ENCODE assay signal across 9 cellular contexts in the genomic region with DNA sequence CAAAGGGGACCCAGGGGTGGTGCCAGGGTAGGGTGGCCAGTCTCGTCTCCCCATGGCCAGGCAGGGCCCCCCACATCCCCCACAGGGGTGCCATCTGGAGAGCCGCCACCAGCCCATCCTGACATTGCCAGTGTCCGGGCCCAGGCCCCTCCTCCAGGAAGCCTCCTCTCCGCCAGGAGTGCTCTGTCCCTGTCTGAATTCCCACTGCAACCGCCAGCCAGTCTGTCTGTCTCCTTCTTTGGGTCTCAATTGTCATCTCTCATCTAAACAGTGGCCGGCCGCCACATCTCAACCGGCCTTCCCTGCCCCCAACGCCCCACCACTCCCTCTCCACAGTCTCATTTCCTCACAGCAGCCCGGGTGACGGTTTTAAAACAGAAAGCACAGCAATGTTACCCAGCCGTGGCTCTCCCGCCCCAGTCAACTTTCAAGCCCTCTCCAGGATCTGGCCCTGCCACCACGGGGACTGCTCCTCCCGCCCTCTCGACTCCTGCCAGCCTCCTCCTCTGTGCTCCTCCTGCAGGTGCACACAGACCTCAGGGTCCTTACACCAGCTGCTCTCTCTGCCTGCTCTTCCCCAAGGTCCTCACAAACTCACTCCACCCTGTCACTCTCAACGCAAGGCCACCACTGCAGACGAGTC. TPM values are rescaled to one million over a fixed set of nuclear protein-coding genes. Genes with fewer than 3 reads are reported as not detected.
DNase-seq lines count a peak whose midpoint lies in the region; ATAC-seq and TF ChIP-seq lines count a peak whose summit lies in the region.
"Had no signal": no experiment of that assay in that cellular context is flagged by ENCODE, and none has a peak within 500 bp of the region (broad histone marks: within the 10 kb centered on the region; RNA-seq: fewer than 3 reads in every experiment).

No MANE protein-coding gene starts in this region.

- peak overlapping the region in 3 of 4 donors; percentile 21 to 66 (median 52) for H3K27ac ChIP-seq in body of pancreas
- H3K27ac ChIP-seq: C4-2B had no signal

- intact Hi-C loops in body of pancreas (cut with DNase I) = no loop called here

- H3K27me3 Mint-ChIP-seq in neural crest cell (ENCODE audit: low read depth) = no peaks in the 10 kb centered on the region

- H3K36me3 Mint-ChIP-seq in neural crest cell (ENCODE audit: low read depth) = no peaks in the 10 kb centered on the region

- H3K4me3 ChIP-seq in body of pancreas = no peak overlapping the region

- H3K36me3 ChIP-seq in body of pancreas (replicated peaks in 1 of 2; ENCODE audit: insufficient read depth in 1 of 2, low read depth in 2 of 2) = no peaks in the 10 kb centered on the region

- DNase-seq in activated gamma-delta T cell treated with Interleukin-2 at 50 U/mL for 16 hours (peak; percentile 50), activated gamma-delta T cell (lab: John Stamatoyannopoulos, UW) (no peak), RPMI8226 (peak; percentile 95), body of pancreas (peak in 1 of 4 donors; percentile 73), neural crest cell (ENCODE audit: low read depth, low spot score) (no peak), GOT3 (lab: John Stamatoyannopoulos, UW) (no peak), DMS153 (lab: John Stamatoyannopoulos, UW) (no peak)

- peaks cover 30% of the 10 kb centered on the region for H3K4me1 Mint-ChIP-seq in neural crest cell

- peak overlapping the region; percentile 76 for H3K27ac Mint-ChIP-seq in neural crest cell (ENCODE audit: unreplicated experiment)

- H3K4me1 ChIP-seq in body of pancreas = peaks cover 5% of the 10 kb centered on the region

- H3K4me3 Mint-ChIP-seq in neural crest cell = no peak overlapping the region

- TF ChIP-seq POLR2A in body of pancreas (IDR thresholded peaks at IDR 0.05) = peak in 1 of 3 donors; percentile 36

- 60 to 83% methylated on average over 15 to 18 of the region's 18 CpGs for WGBS in body of pancreas, 2 donors

- H3K27me3 ChIP-seq in body of pancreas = no peaks in the 10 kb centered on the region

- ATAC-seq in HG03097 (IDR thresholded peaks at IDR 0.05; ENCODE audit: low FRiP score, unreplicated experiment) = peak; percentile 25
- peak; percentile 34 for ATAC-seq in body of pancreas

- H3K9me3 Mint-ChIP-seq in neural crest cell = no peaks in the 10 kb centered on the region

- no peaks in the 10 kb centered on the region for H3K9me3 ChIP-seq in body of pancreas

- TF ChIP-seq CTCF in body of pancreas (IDR thresholded peaks at IDR 0.05) = no peak
- no peak for TF ChIP-seq CTCF in neural crest cell (conservative IDR thresholded peaks at IDR 0.05)

RNA-seq across cellular contexts. Expression of a gene that starts 57.0 kb away (rescaled TPM):
- total RNA-seq in body of pancreas (10 to 100 TPM; 29.6 to 42.2 TPM), neural crest cell (31.3 and 32.1 TPM in 2 replicates)

Comparison
In these comparisons a context has a peak if more than half of its experiments do, and no peak if none do; other contexts are left out.
1. DNase-seq: peak in activated gamma-delta T cell treated with Interleukin-2 at 50 U/mL for 16 hours (single experiment) and RPMI8226 (single experiment); none in activated gamma-delta T cell (single experiment), neural crest cell (single experiment), GOT3 (single experiment) and DMS153 (single experiment).